ENCODE assay signal across 14 cellular contexts in the genomic region with DNA sequence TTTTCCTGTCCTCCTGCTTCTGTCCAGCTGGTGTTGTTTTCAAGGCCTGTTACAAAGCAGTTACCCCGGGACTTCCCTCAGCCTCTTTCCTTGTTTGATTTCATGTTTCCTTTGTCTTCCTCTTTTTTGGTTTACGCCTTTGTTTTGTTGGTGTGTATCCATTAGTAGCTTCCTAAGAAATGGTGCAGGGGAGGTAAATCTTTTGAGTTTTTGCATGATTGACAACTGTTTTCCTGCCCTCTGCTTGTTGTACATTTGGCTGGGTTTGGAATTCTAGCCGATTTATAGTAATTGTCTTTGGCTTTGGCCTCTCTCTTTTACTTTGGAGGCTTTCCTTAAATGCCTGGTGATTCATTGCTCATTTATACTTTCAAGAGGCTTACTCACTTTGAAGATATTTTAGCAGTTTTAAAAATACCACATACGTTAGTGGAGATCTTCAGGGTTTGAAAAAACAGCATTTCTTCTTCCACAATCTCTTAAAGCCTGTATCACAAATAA. TPM values are rescaled to one million over a fixed set of nuclear protein-coding genes. Genes with fewer than 3 reads are reported as not detected.
DNase-seq lines count a peak whose midpoint lies in the region; ATAC-seq, FAIRE-seq and TF ChIP-seq lines count a peak whose summit lies in the region.
"Had no signal": no experiment of that assay in that cellular context is flagged by ENCODE, and none has a peak within 500 bp of the region (broad histone marks: within the 10 kb centered on the region; RNA-seq: fewer than 3 reads in every experiment).

No MANE protein-coding gene starts in this region.

- no peak for TF ChIP-seq POLR2A in GM12891 (IDR thresholded peaks at IDR 0.05; ENCODE audit: low read depth, low read length)

- no peak overlapping the region for H3K4me3 ChIP-seq in GM23338
- no peak overlapping the region for H3K4me3 ChIP-seq in retinal pigment epithelial cell (ENCODE audit: low read length)
- H3K4me3 ChIP-seq: K562, testis had no signal

- no peaks in the 10 kb centered on the region for H3F3A ChIP-seq in GM23338 (replicated peaks; ENCODE audit: low read depth)

- DNase-seq in GM23338 (ENCODE audit: low spot score) (no peak), RKO (ENCODE audit: low spot score) (peak; percentile 80), fibroblast of gingiva (ENCODE audit: low read depth) (peak; percentile 58), retinal pigment epithelial cell (ENCODE audit: low read depth) (peak; percentile 30), NCI-H69 (lab: John Stamatoyannopoulos, UW) (no peak), NOMO-1 treated with DMSO at 0.1 percent for 48 hours (lab: John Stamatoyannopoulos, UW; ENCODE audit: unreplicated experiment) (no peak), GM12891 (ENCODE audit: insufficient read length, low spot score) (no peak)
- no peak for DNase-seq in activated naive CD8-positive, alpha-beta T cell treated with anti-CD3 and anti-CD28 coated beads, Interleukin-2, amount 50 U/mL, for 24 hours
- DNase-seq: activated CD4-positive, alpha-beta memory T cell treated with anti-CD3 and anti-CD28 coated beads, Interleukin-2, amount 10 ng/mL, durations not matched to agents 7 days and 5 days; activated naive CD8-positive, alpha-beta T cell treated with anti-CD3 and anti-CD28 coated beads, Interleukin-2, amount 10 ng/mL, durations not matched to agents 7 days and 5 days; NCI-H524; T-helper 1 cell; testis had no signal

- no peak overlapping the region for H3K27ac ChIP-seq in GM23338 (ENCODE audit: low read depth)
- H3K27ac ChIP-seq: testis had no signal

- no peaks in the 10 kb centered on the region for H3K9me2 ChIP-seq in GM23338 (ENCODE audit: insufficient read depth)

- peaks cover 4% of the 10 kb centered on the region; the same call in 1 of the 2 replicates for H4K20me1 ChIP-seq in GM23338 (replicated peaks; ENCODE audit: insufficient read depth)

- H3K4me1 ChIP-seq in GM23338 (ENCODE audit: insufficient read depth) = no peaks in the 10 kb centered on the region
- H3K4me1 ChIP-seq: testis had no signal

- H3K36me3 Mint-ChIP-seq in GM23338 (ENCODE audit: low read depth) = no peaks in the 10 kb centered on the region
- H3K36me3 Mint-ChIP-seq in activated naive CD8-positive, alpha-beta T cell treated with anti-CD3 and anti-CD28 coated beads, Interleukin-2, amount 50 U/mL, for 24 hours (ENCODE audit: low read depth) = no peaks in the 10 kb centered on the region
- H3K36me3 Mint-ChIP-seq: activated naive CD8-positive, alpha-beta T cell treated with anti-CD3 and anti-CD28 coated beads, Interleukin-2, amount 10 ng/mL, durations not matched to agents 7 days and 5 days had no signal

- TF ChIP-seq CTCF in GM23338 (conservative IDR thresholded peaks at IDR 0.05; ENCODE audit: low read depth in 2 of 2) = no peak
- no peak for TF ChIP-seq CTCF in retinal pigment epithelial cell (conservative IDR thresholded peaks at IDR 0.05; ENCODE audit: low read depth, low read length)

- H2AFZ ChIP-seq in GM23338 = 0 out of 2 replicates have a peak overlapping the region, but pooled peaks have one; percentile 57

- no peaks in the 10 kb centered on the region for H3K36me3 ChIP-seq in GM23338 (ENCODE audit: insufficient read depth)

- ATAC-seq in GM23338 = no peak
- ATAC-seq in activated naive CD8-positive, alpha-beta T cell treated with anti-CD3 and anti-CD28 coated beads, Interleukin-2, amount 50 U/mL, for 24 hours = no peak
- ATAC-seq: K562 had no signal

- H3K79me2 ChIP-seq in GM23338 (replicated peaks; ENCODE audit: insufficient read depth) = no peaks in the 10 kb centered on the region

- no peak overlapping the region for H3K4me3 Mint-ChIP-seq in GM23338
- H3K4me3 Mint-ChIP-seq in activated naive CD8-positive, alpha-beta T cell treated with anti-CD3 and anti-CD28 coated beads, Interleukin-2, amount 50 U/mL, for 24 hours = no peak overlapping the region
- H3K4me3 Mint-ChIP-seq: activated CD4-positive, alpha-beta memory T cell treated with anti-CD3 and anti-CD28 coated beads, Interleukin-2, amount 10 ng/mL, durations not matched to agents 7 days and 5 days; activated naive CD8-positive, alpha-beta T cell treated with anti-CD3 and anti-CD28 coated beads, Interleukin-2, amount 10 ng/mL, durations not matched to agents 7 days and 5 days had no signal

- H3K27ac Mint-ChIP-seq in GM23338 = no peak overlapping the region
- H3K27ac Mint-ChIP-seq in activated naive CD8-positive, alpha-beta T cell treated with anti-CD3 and anti-CD28 coated beads, Interleukin-2, amount 50 U/mL, for 24 hours = no peak overlapping the region
- H3K27ac Mint-ChIP-seq: activated CD4-positive, alpha-beta memory T cell treated with anti-CD3 and anti-CD28 coated beads, Interleukin-2, amount 10 ng/mL, durations not matched to agents 7 days and 5 days; activated naive CD8-positive, alpha-beta T cell treated with anti-CD3 and anti-CD28 coated beads, Interleukin-2, amount 10 ng/mL, durations not matched to agents 7 days and 5 days had no signal

- peaks cover 5% of the 10 kb centered on the region for H3K4me1 Mint-ChIP-seq in GM23338
- H3K4me1 Mint-ChIP-seq in activated naive CD8-positive, alpha-beta T cell treated with anti-CD3 and anti-CD28 coated beads, Interleukin-2, amount 50 U/mL, for 24 hours = no peaks in the 10 kb centered on the region

- H3K27me3 Mint-ChIP-seq in GM23338 (ENCODE audit: insufficient read depth, low read depth, poor library complexity) = peaks cover 8% of the 10 kb centered on the region
- H3K27me3 Mint-ChIP-seq in activated naive CD8-positive, alpha-beta T cell treated with anti-CD3 and anti-CD28 coated beads, Interleukin-2, amount 50 U/mL, for 24 hours = peaks cover 8% of the 10 kb centered on the region

- no peaks in the 10 kb centered on the region for H3K27me3 ChIP-seq in GM23338 (ENCODE audit: insufficient read depth)
- H3K27me3 ChIP-seq: testis had no signal

- no peak for FAIRE-seq in GM12891 (lab: Jason Lieb, UNC)
- FAIRE-seq: K562 had no signal

- no peak overlapping the region for H3K4me2 ChIP-seq in GM23338

- no peaks in the 10 kb centered on the region for H3K9me3 Mint-ChIP-seq in GM23338
- H3K9me3 Mint-ChIP-seq in activated naive CD8-positive, alpha-beta T cell treated with anti-CD3 and anti-CD28 coated beads, Interleukin-2, amount 50 U/mL, for 24 hours = no peaks in the 10 kb centered on the region
- H3K9me3 Mint-ChIP-seq: activated CD4-positive, alpha-beta memory T cell treated with anti-CD3 and anti-CD28 coated beads, Interleukin-2, amount 10 ng/mL, durations not matched to agents 7 days and 5 days; activated naive CD8-positive, alpha-beta T cell treated with anti-CD3 and anti-CD28 coated beads, Interleukin-2, amount 10 ng/mL, durations not matched to agents 7 days and 5 days had no signal

TF ChIP-seq in GM23338, 12 proteins besides CTCF, POLR2A, EP300 and RAD21:
- TF ChIP-seq EZH2 (IDR thresholded peaks at IDR 0.05; ENCODE audit: low read depth, unreplicated experiment) = no peak

TF ChIP-seq in GM12891, 5 proteins besides CTCF, POLR2A, EP300 and RAD21:
- TF ChIP-seq SPI1 (IDR thresholded peaks at IDR 0.05; ENCODE audit: low read depth, low read length) (no peak), POU2F2 (IDR thresholded peaks at IDR 0.05; ENCODE audit: low read depth, low read length) (no peak), POLR2AphosphoS5 (IDR thresholded peaks at IDR 0.05; ENCODE audit: low read depth, low read length) (no peak), TAF1 (IDR thresholded peaks at IDR 0.05; ENCODE audit: low read depth, low read length) (no peak), PAX5 (IDR thresholded peaks at IDR 0.05; ENCODE audit: insufficient read depth, low read length, severe bottlenecking) (no peak)

RNA-seq across cellular contexts. Expression of a gene that starts 32.8 kb away (rescaled TPM):
- total RNA-seq in GM23338 (2014; rRNA removed; shearing (Covaris generic)) = 0.16 and 0.38 TPM in 2 replicates
- not detected in 2 replicates for polyA plus RNA-seq in GM23338 (2016; fragmentation: Nextera tagmentation; extraction: Ambion mirVana)
- not detected for polyA plus RNA-seq in GM12891 (2012; ENCODE audit: low read depth, missing spikeins)
- total RNA-seq: activated CD4-positive, alpha-beta memory T cell treated with anti-CD3 and anti-CD28 coated beads, Interleukin-2, amount 10 ng/mL, durations not matched to agents 7 days and 5 days; activated naive CD8-positive, alpha-beta T cell treated with anti-CD3 and anti-CD28 coated beads, Interleukin-2, amount 10 ng/mL, durations not matched to agents 7 days and 5 days; K562 had no signal

RNA-seq across cellular contexts. Expression of a gene that starts 45.4 kb away (rescaled TPM):
- 7.7 and 11.5 TPM in 2 replicates for total RNA-seq in GM23338 (2014; rRNA removed; shearing (Covaris generic))
- polyA plus RNA-seq in GM23338 (2016; fragmentation: Nextera tagmentation; extraction: Ambion mirVana) = 4.2 and 4.5 TPM in 2 replicates
- not detected for polyA plus RNA-seq in GM12891 (2012; ENCODE audit: low read depth, missing spikeins)
- total RNA-seq: activated CD4-positive, alpha-beta memory T cell treated with anti-CD3 and anti-CD28 coated beads, Interleukin-2, amount 10 ng/mL, durations not matched to agents 7 days and 5 days; activated naive CD8-positive, alpha-beta T cell treated with anti-CD3 and anti-CD28 coated beads, Interleukin-2, amount 10 ng/mL, durations not matched to agents 7 days and 5 days; K562 had no signal
- polyA plus RNA-seq: K562 had no signal

Comparison
In these comparisons a context has a peak if more than half of its experiments do, and no peak if none do; other contexts are left out.
1. DNase-seq: peak in RKO (single experiment), fibroblast of gingiva (single experiment) and retinal pigment epithelial cell (single experiment); none in GM23338 (single experiment), NCI-H69 (single experiment), NOMO-1 treated with DMSO at 0.1 percent for 48 hours (single experiment), activated naive CD8-positive, alpha-beta T cell treated with anti-CD3 and anti-CD28 coated beads, Interleukin-2, amount 50 U/mL, for 24 hours (single experiment) and GM12891 (single experiment).